In the genomic region with DNA sequence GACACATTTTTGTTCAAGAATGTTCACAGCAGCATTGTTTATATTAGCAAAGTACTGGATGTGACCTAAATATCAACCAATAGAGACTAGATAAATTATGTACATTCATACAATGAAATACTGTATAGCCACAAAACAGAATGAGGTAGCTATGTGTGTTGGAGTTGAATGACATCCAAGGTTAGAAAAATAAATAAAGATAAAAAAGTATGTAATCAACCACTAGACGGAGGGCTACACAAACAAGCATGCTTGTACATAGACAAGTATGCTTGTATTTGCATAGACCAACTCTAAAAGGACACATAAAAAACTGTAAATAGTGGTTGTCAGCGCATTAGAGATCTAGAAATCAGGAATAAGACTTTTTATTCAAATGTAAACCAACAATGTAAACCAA, we compare ENCODE assay signal across 8 cellular contexts. TPM values are rescaled to one million over a fixed set of nuclear protein-coding genes. Genes with fewer than 3 reads are reported as not detected.
DNase-seq lines count a peak whose midpoint lies in the region; ATAC-seq and TF ChIP-seq lines count a peak whose summit lies in the region.

No MANE protein-coding gene starts in this region.

- H3K27ac Mint-ChIP-seq in MCF 10A (ENCODE audit: low read depth, unreplicated experiment), result peak overlapping the region; percentile 97

- peaks cover 36% of the 10 kb centered on the region for H3K4me1 ChIP-seq in ACC112 (ENCODE audit: control insufficient read depth, insufficient read depth, low read length, unreplicated experiment)
- peaks cover 11 to 19% of the 10 kb centered on the region in 2 donors for H3K4me1 ChIP-seq in mucosa of rectum (ENCODE audit: control insufficient read depth in 2 of 2, insufficient read depth in 2 of 2, low read length in 2 of 2)

- peak overlapping the region; percentile 90 for H3K4me3 ChIP-seq in ACC112 (ENCODE audit: low read depth, low read length)
- H3K4me3 ChIP-seq in HL-60 (replicated peaks; ENCODE audit: insufficient read depth, low read length), result peak overlapping the region; percentile 54
- peak overlapping the region; percentile 85 to 94 for H3K4me3 ChIP-seq in mucosa of rectum (ENCODE audit: low read length in 2 of 2)

- POLR2A ChIA-PET in MCF 10A (lab: Yijun Ruan, JAX), result interaction anchor here (0.6 to 1.7 kb wide), 6 partner anchors 11 to 192 kb away, joined by 3 to 6 read pairs (median 3); no protein-coding TSS in a partner anchor

- H3K9me3 Mint-ChIP-seq in MCF 10A (ENCODE audit: unreplicated experiment), result no peaks in the 10 kb centered on the region

- H2AFZ ChIP-seq in ACC112 (ENCODE audit: low read length, unreplicated experiment), result no peak overlapping the region

- H3K36me3 Mint-ChIP-seq in MCF 10A (ENCODE audit: insufficient read depth, unreplicated experiment), result peaks cover 48% of the 10 kb centered on the region

- CTCF ChIA-PET in MCF 10A (lab: Yijun Ruan, JAX), result interaction anchor here (0.7 to 1.7 kb wide), 2 partner anchors 164 to 297 kb away, joined by 3 to 8 read pairs; no protein-coding TSS in a partner anchor

- ATAC-seq in HG03378 (IDR thresholded peaks at IDR 0.05; ENCODE audit: unreplicated experiment) (no peak), GM19328 (IDR thresholded peaks at IDR 0.05; ENCODE audit: unreplicated experiment) (no peak)

- no peaks in the 10 kb centered on the region for H3K27me3 ChIP-seq in ACC112 (ENCODE audit: insufficient read depth, low read length)
- H3K27me3 ChIP-seq in HL-60 (ENCODE audit: insufficient read depth, poor library complexity, severe bottlenecking), result no peaks in the 10 kb centered on the region
- no peaks in the 10 kb centered on the region for H3K27me3 ChIP-seq in mucosa of rectum (ENCODE audit: control insufficient read depth in 2 of 2, insufficient read depth in 2 of 2, low read length in 2 of 2)

- peak overlapping the region; percentile 58 to 100 for H3K9ac ChIP-seq in mucosa of rectum (ENCODE audit: low read depth in 1 of 2, low read length in 2 of 2)

- no peak for DNase-seq in HL-60 (ENCODE audit: low read depth in 1 of 2, low spot score in 1 of 2)
- DNase-seq in MCF 10A (ENCODE audit: unreplicated experiment), result no peak
- no peak for DNase-seq in NCI-H2081 (lab: John Stamatoyannopoulos, UW)
- DNase-seq in activated gamma-delta T cell treated with Interleukin-2 at 50 U/mL for 16 hours, result no peak

- H3K4me3 Mint-ChIP-seq in MCF 10A (ENCODE audit: unreplicated experiment), result peak overlapping the region; percentile 85

- H3K4me1 Mint-ChIP-seq in MCF 10A (ENCODE audit: insufficient read depth, unreplicated experiment), result peaks cover 38% of the 10 kb centered on the region

- BruUV-seq in MCF 10A (replicated peaks; lab: Mats Ljungman, UMichigan), result no TSS peak

- H3K79me2 ChIP-seq in ACC112 (ENCODE audit: control insufficient read depth, insufficient read depth, low read length, unreplicated experiment), result peaks cover 79% of the 10 kb centered on the region

- peak overlapping the region; percentile 82 for H3K27ac ChIP-seq in ACC112 (ENCODE audit: low read depth, low read length)
- peak overlapping the region; percentile 35 for H3K27ac ChIP-seq in HL-60 (replicated peaks)
- H3K27ac ChIP-seq in mucosa of rectum (ENCODE audit: low read depth in 2 of 2, low read length in 2 of 2), result peak overlapping the region; percentile 99 to 100

- peaks cover 66% of the 10 kb centered on the region for H3K36me3 ChIP-seq in ACC112 (ENCODE audit: insufficient read depth, low read length)
- H3K36me3 ChIP-seq in mucosa of rectum (ENCODE audit: control insufficient read depth in 2 of 2, insufficient read depth in 2 of 2, low read length in 2 of 2), result peaks cover 8 to 23% of the 10 kb centered on the region in 2 donors

- H3K27me3 Mint-ChIP-seq in MCF 10A (ENCODE audit: insufficient read depth, unreplicated experiment), result no peaks in the 10 kb centered on the region

- intact Hi-C loops in MCF 10A (cut with micrococcal nuclease), result loop anchor here (2.0 to 5.0 kb wide), 3 partner anchors 33 to 79 kb away; no protein-coding TSS in a partner anchor

- TF ChIP-seq CTCF in HL-60 (IDR thresholded peaks at IDR 0.05; ENCODE audit: insufficient read depth, low read length), result no peak
- no peak for TF ChIP-seq CTCF in MCF 10A (IDR thresholded peaks at IDR 0.05; ENCODE audit: unreplicated experiment)

- peaks cover 3 to 4% of the 10 kb centered on the region in 2 donors for H3K9me3 ChIP-seq in mucosa of rectum (ENCODE audit: control insufficient read depth in 2 of 2, low read length in 2 of 2)

RNA-seq across cellular contexts. Expression of a gene that starts 3.0 kb away (rescaled TPM):
- 10.3 and 12.2 TPM in 2 replicates for total RNA-seq in MCF 10A (2022)

Comparison
In these comparisons a context has a peak if more than half of its experiments do, and no peak if none do; other contexts are left out.
1. H3K27ac ChIP-seq: peak in every context shown above with its lines; median percentile 100 in mucosa of rectum; 82 in ACC112; 35 in HL-60.